Comparison of ENCODE assay signal across 8 cellular contexts in the genomic region with DNA sequence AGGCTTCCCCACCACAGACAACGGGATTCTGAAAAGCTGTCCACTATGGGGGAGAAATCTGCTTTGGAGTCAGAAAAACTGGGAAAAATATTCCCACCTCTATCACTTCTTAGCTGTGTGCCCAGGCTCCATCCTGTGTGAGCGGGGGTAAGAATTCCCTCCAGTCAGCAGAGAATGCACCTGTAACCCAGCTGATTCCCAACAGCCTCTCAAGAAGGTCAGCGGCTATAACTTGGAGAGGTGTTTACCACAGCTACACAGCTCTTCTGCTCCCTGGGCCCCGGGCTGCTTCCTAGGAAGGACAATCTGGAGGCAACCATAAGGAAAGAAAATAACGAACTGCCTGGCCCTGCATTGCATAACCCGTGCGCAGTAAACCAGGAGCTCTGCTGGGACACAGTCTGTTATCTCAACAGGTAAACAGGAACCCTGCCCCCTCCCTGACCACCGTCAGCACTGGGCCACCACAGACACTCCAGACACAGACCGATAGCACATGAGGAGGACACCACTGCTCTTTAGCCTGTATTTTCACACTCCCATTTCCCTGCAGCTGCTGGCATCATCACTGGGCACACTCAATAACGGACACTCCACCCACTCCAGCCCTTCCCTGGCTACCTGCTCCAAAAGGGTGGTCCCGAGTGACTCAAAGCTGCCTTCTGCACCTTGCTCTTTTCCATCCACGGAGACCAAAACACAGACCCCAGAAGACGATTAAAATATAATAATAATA. TPM values are rescaled to one million over a fixed set of nuclear protein-coding genes. Genes with fewer than 3 reads are reported as not detected.
DNase-seq lines count a peak whose midpoint lies in the region; ATAC-seq, FAIRE-seq and TF ChIP-seq lines count a peak whose summit lies in the region.

No MANE protein-coding gene starts in this region.

- H3K27ac ChIP-seq in A673 (ENCODE audit: low read depth, low read length, poor library complexity, severe bottlenecking), result peak overlapping the region; percentile 26
- peak overlapping the region; percentile 88 for H3K27ac ChIP-seq in HUES48 (ENCODE audit: low read depth, low read length)
- H3K27ac ChIP-seq in K562 (ENCODE audit: extremely low read depth, low read depth, low read length), result peak overlapping the region; percentile 74
- H3K27ac ChIP-seq in lower lobe of right lung, result peak overlapping the region; percentile 95
- H3K27ac ChIP-seq in upper lobe of left lung, result peak overlapping the region; percentile 95 to 98 (median 96)

- peak overlapping the region; percentile 87 for H3K4me2 ChIP-seq in K562 (ENCODE audit: insufficient read depth, low read length)

- 25% methylated on average over 12 of the region's 13 CpGs for WGBS in K562 (ENCODE audit: insufficient coverage, low coverage, missing lambda C conversion rate)
- 9 to 14% methylated on average over 11 to 13 of the region's 13 CpGs for WGBS in upper lobe of left lung, 2 donors

- peaks cover 15% of the 10 kb centered on the region; the same call in 2 of the 3 replicates for H3K79me2 ChIP-seq in K562 (ENCODE audit: control insufficient read depth, insufficient read depth, low read length)

- TF ChIP-seq RAD21 in K562 (CRISPR knock-in tag; conservative IDR thresholded peaks at IDR 0.05 in 1 of 2, IDR thresholded peaks at IDR 0.05 in 1 of 2), result no peak

- no peaks in the 10 kb centered on the region for H3K36me3 ChIP-seq in A673 (ENCODE audit: insufficient read depth, low read length, poor library complexity, severe bottlenecking)
- H3K36me3 ChIP-seq in HUES48 (ENCODE audit: control insufficient read depth, insufficient read depth, low read length), result no peaks in the 10 kb centered on the region
- H3K36me3 ChIP-seq in K562 (ENCODE audit: control insufficient read depth, insufficient read depth, low read length), result no peaks in the 10 kb centered on the region
- peaks cover 15% of the 10 kb centered on the region for H3K36me3 ChIP-seq in lower lobe of right lung
- peaks cover 0 to 22% (median 4%) of the 10 kb centered on the region in 4 donors for H3K36me3 ChIP-seq in upper lobe of left lung

- peak overlapping the region; percentile 54 for H3K9ac ChIP-seq in HUES48 (ENCODE audit: low read depth, low read length)
- peak overlapping the region; percentile 58 to 87; a peak in 3 of 4 replicates for H3K9ac ChIP-seq in K562 (ENCODE audit: insufficient read depth in 1 of 2, low read depth in 2 of 2, low read length in 2 of 2)

- H3K4me1 ChIP-seq in A673 (ENCODE audit: insufficient read depth, low read length, poor library complexity, severe bottlenecking) (peaks cover 4% of the 10 kb centered on the region), HUES48 (ENCODE audit: control insufficient read depth, insufficient read depth, low read length) (peaks cover 45% of the 10 kb centered on the region), K562 (replicated peaks in 1 of 2; ENCODE audit: control insufficient read depth in 2 of 2, insufficient read depth in 2 of 2, low read length in 2 of 2) (peaks cover 22 to 30% of the 10 kb centered on the region in 2 experiments), lower lobe of right lung (peaks cover 58% of the 10 kb centered on the region), upper lobe of left lung (peaks cover 46 to 73% (median 53%) of the 10 kb centered on the region in 4 donors)

- CTCF ChIA-PET in A673 (lab: Charles Lee), result no interaction called here
- CTCF ChIA-PET in K562 (lab: Yijun Ruan, JAX; ENCODE audit: low intra/inter-chr PET ratio), result no interaction called here

- DNase-seq in A673 (ENCODE audit: low spot score) (no peak), K562 (ENCODE audit: extremely low read depth in 1 of 4, low spot score in 3 of 4) (peak in 2 of 4 experiments; percentile 33 to 54), lower lobe of right lung (peak; percentile 49), upper lobe of left lung (peak in 1 of 2 donors; percentile 65), UCSD-AML1 (lab: John Stamatoyannopoulos, UW; ENCODE audit: unreplicated experiment) (no peak)
- DNase-seq in activated CD8-positive, alpha-beta memory T cell treated with anti-CD3 and anti-CD28 coated beads, Interleukin-2, amount 50 U/mL, for 48 hours, result no peak

- TF ChIP-seq CTCF in A673 (conservative IDR thresholded peaks at IDR 0.05; ENCODE audit: low read depth, low read length) (no peak), K562 (IDR thresholded peaks at IDR 0.05 in 2 of 3, conservative IDR thresholded peaks at IDR 0.05 in 1 of 3; ENCODE audit: insufficient read depth in 2 of 3, low read depth in 1 of 3, low read length in 3 of 3) (no peak), lower lobe of right lung (IDR thresholded peaks at IDR 0.05) (no peak), upper lobe of left lung (IDR thresholded peaks at IDR 0.05) (no peak)

- H3K27me3 ChIP-seq in A673 (replicated peaks; ENCODE audit: insufficient read depth, low read depth, low read length, poor library complexity) (no peaks in the 10 kb centered on the region), HUES48 (ENCODE audit: control insufficient read depth, insufficient read depth, low read length) (no peaks in the 10 kb centered on the region), K562 (ENCODE audit: control insufficient read depth in 2 of 2, insufficient read depth in 2 of 2, low read length in 2 of 2) (no peaks in the 10 kb centered on the region), lower lobe of right lung (ENCODE audit: low read depth) (no peaks in the 10 kb centered on the region), upper lobe of left lung (no peaks in the 10 kb centered on the region)

- BruUV-seq in A673 (replicated peaks; lab: Mats Ljungman, UMichigan), result no TSS peak
- BruUV-seq in K562 (replicated peaks; lab: Mats Ljungman, UMichigan), result no TSS peak

- peak overlapping the region; percentile 53 for H3K4me3 ChIP-seq in A673 (ENCODE audit: low read depth, low read length, poor library complexity, severe bottlenecking)
- H3K4me3 ChIP-seq in HUES48 (ENCODE audit: low read depth, low read length), result peak overlapping the region; percentile 95
- H3K4me3 ChIP-seq in K562, result peak overlapping the region; percentile 58
- peak overlapping the region; percentile 89 for H3K4me3 ChIP-seq in lower lobe of right lung
- H3K4me3 ChIP-seq in upper lobe of left lung, result peak overlapping the region; percentile 3 to 91 (median 76)

- intact Hi-C loops in A673 (cut with micrococcal nuclease; ENCODE audit: unreplicated experiment), result no loop called here
- intact Hi-C loops in K562 (cut with micrococcal nuclease), result no loop called here
- intact Hi-C loops in lower lobe of right lung (cut with DNase I), result no loop called here

- POLR2A ChIA-PET in A673 (lab: Charles Lee; ENCODE audit: low non-redundant PET) (no interaction called here), K562 (lab: Yijun Ruan, JAX) (interaction anchor here (0.7 to 1.0 kb wide), 4 partner anchors 9 to 164 kb away, joined by 3 to 5 read pairs (median 4); a partner anchor contains a TSS)

- H3K9me3 ChIP-seq in A673 (ENCODE audit: low read depth, low read length, poor library complexity, severe bottlenecking) (no peaks in the 10 kb centered on the region), HUES48 (ENCODE audit: control insufficient read depth, insufficient read depth, low read length) (no peaks in the 10 kb centered on the region), K562 (replicated peaks; ENCODE audit: control insufficient read depth, insufficient read depth, low read depth, low read length) (no peaks in the 10 kb centered on the region), lower lobe of right lung (no peaks in the 10 kb centered on the region), upper lobe of left lung (no peaks in the 10 kb centered on the region)

- no peaks in the 10 kb centered on the region for H3K9me1 ChIP-seq in K562 (ENCODE audit: control insufficient read depth, insufficient read depth, low read length)

- TF ChIP-seq EP300 in K562 (IDR thresholded peaks at IDR 0.05; ENCODE audit: low read length) (peak; percentile 46; the same call in 1 of the 2 replicates), upper lobe of left lung (IDR thresholded peaks at IDR 0.05) (peak in 1 of 4 donors; percentile 49)

- ATAC-seq in K562 (peak; percentile 25), lower lobe of right lung (no peak), upper lobe of left lung (ENCODE audit: low FRiP score in 2 of 2) (no peak), GM18858 (IDR thresholded peaks at IDR 0.05; ENCODE audit: unreplicated experiment) (no peak)

- in situ Hi-C loops in K562 (cut with MboI), result no loop called here

- TF ChIP-seq POLR2A in K562 (conservative IDR thresholded peaks at IDR 0.05) (no peak), upper lobe of left lung (IDR thresholded peaks at IDR 0.05) (no peak)

- no peak for FAIRE-seq in K562 (lab: Jason Lieb, UNC)

- no peaks in the 10 kb centered on the region for H4K20me1 ChIP-seq in K562 (replicated peaks; ENCODE audit: control insufficient read depth, insufficient read depth, low read length)

- H2AFZ ChIP-seq in K562 (ENCODE audit: low read depth, low read length), result no peak overlapping the region

RNA-seq across cellular contexts. Expression of a gene that starts 2.1 kb away (rescaled TPM):
- total RNA-seq in A673 (2021), result 2.9 and 7.3 TPM in 2 replicates
- 1.8 and 11.3 TPM in 2 replicates for total RNA-seq in K562 (2011; cell fraction: chromatin; rRNA removed; ENCODE audit: low replicate concordance)
- total RNA-seq in K562 (2011; cell fraction: nucleolus; rRNA removed), result 6.7 and 7.5 TPM in 2 replicates
- 4.0 and 6.0 TPM in 2 replicates for total RNA-seq in K562 (2011; cell fraction: nucleoplasm; rRNA removed)
- 3.2 and 4.1 TPM in 2 replicates for total RNA-seq in K562 (2014; rRNA removed)
- total RNA-seq in K562 (2014; rRNA removed; fragmentation: Illumina TruSeq; extraction: Trizol), result not detected in 2 replicates
- 0.57 and 1.1 TPM in 2 replicates for total RNA-seq in K562 (2015; rRNA removed; fragmentation: Illumina TruSeq; extraction: Trizol)
- total RNA-seq in K562 (2021), result 5.4 and 6.8 TPM in 2 replicates
- 1.7 and 2.5 TPM in 2 replicates for polyA plus RNA-seq in K562 (2011; rRNA removed)
- polyA plus RNA-seq in K562 (2011; cell fraction: cytosol; rRNA removed), result 2.9 and 5.1 TPM in 2 replicates
- 9.6 and 11.4 TPM in 2 replicates for polyA plus RNA-seq in K562 (2011; cell fraction: nucleus; rRNA removed)
- 2.9 and 15.6 TPM in 2 replicates for polyA plus RNA-seq in K562 (2012)
- 1.4 TPM in 1 of 2 replicates, not detected in the other for polyA plus RNA-seq in K562 (2014; fragmentation: Illumina TruSeq; extraction: Trizol)
- polyA plus RNA-seq in K562 (2014; fragmentation: Nextera tagmentation; extraction: Ambion mirVana), result under 1 TPM; 0.04 to 0.07 TPM
- polyA plus RNA-seq in K562 (2014; rRNA removed), result 2.9 and 3.8 TPM in 2 replicates
- 0.24 and 0.88 TPM in 2 replicates for polyA minus RNA-seq in K562 (2011; rRNA and poly(A)+ RNA removed)
- polyA minus RNA-seq in K562 (2011; cell fraction: cytosol; rRNA and poly(A)+ RNA removed), result 1.5 and 2.3 TPM in 2 replicates
- polyA minus RNA-seq in K562 (2011; cell fraction: nucleus; rRNA and poly(A)+ RNA removed), result 2.8 and 3.2 TPM in 2 replicates
- total RNA-seq in lower lobe of right lung, result 29.9 TPM
- total RNA-seq in upper lobe of left lung, result 10 to 100 TPM; 19.0 to 54.2 (median 34.0) TPM

RNA-seq across cellular contexts. Expression of a gene that starts 41.3 kb away (rescaled TPM):
- 46.2 and 49.8 TPM in 2 replicates for total RNA-seq in A673 (2021)
- 6.4 and 9.0 TPM in 2 replicates for total RNA-seq in K562 (2011; cell fraction: chromatin; rRNA removed; ENCODE audit: low replicate concordance)
- 3.6 and 4.8 TPM in 2 replicates for total RNA-seq in K562 (2011; cell fraction: nucleolus; rRNA removed)
- 5.1 and 7.9 TPM in 2 replicates for total RNA-seq in K562 (2011; cell fraction: nucleoplasm; rRNA removed)
- total RNA-seq in K562 (2014; rRNA removed), result 30.1 and 31.6 TPM in 2 replicates
- 37.7 and 45.3 TPM in 2 replicates for total RNA-seq in K562 (2014; rRNA removed; fragmentation: Illumina TruSeq; extraction: Trizol)
- 32.8 and 39.0 TPM in 2 replicates for total RNA-seq in K562 (2015; rRNA removed; fragmentation: Illumina TruSeq; extraction: Trizol)
- 26.1 and 29.6 TPM in 2 replicates for total RNA-seq in K562 (2021)
- polyA plus RNA-seq in K562 (2011; rRNA removed), result 27.8 and 32.9 TPM in 2 replicates
- 42.7 and 44.7 TPM in 2 replicates for polyA plus RNA-seq in K562 (2011; cell fraction: cytosol; rRNA removed)
- polyA plus RNA-seq in K562 (2011; cell fraction: nucleus; rRNA removed), result 5.8 and 6.4 TPM in 2 replicates
- 27.8 and 32.1 TPM in 2 replicates for polyA plus RNA-seq in K562 (2012)
- polyA plus RNA-seq in K562 (2014; fragmentation: Illumina TruSeq; extraction: Trizol), result 22.4 and 27.0 TPM in 2 replicates
- 10 to 100 TPM; 41.9 to 50.0 TPM for polyA plus RNA-seq in K562 (2014; fragmentation: Nextera tagmentation; extraction: Ambion mirVana)
- 23.4 and 23.5 TPM in 2 replicates for polyA plus RNA-seq in K562 (2014; rRNA removed)
- polyA minus RNA-seq in K562 (2011; rRNA and poly(A)+ RNA removed), result 18.0 and 19.9 TPM in 2 replicates
- polyA minus RNA-seq in K562 (2011; cell fraction: cytosol; rRNA and poly(A)+ RNA removed), result 12.8 and 16.4 TPM in 2 replicates
- 5.4 and 6.1 TPM in 2 replicates for polyA minus RNA-seq in K562 (2011; cell fraction: nucleus; rRNA and poly(A)+ RNA removed)
- 31.0 TPM for total RNA-seq in lower lobe of right lung
- total RNA-seq in upper lobe of left lung, result 10 to 100 TPM; 14.2 to 34.8 (median 19.6) TPM

RNA-seq across cellular contexts. Expression of a gene that starts 59.0 kb away (rescaled TPM):
- not detected in 2 replicates for total RNA-seq in A673 (2021)
- total RNA-seq in K562 (2011; cell fraction: chromatin; rRNA removed; ENCODE audit: low replicate concordance), result not detected in 2 replicates
- not detected in 2 replicates for total RNA-seq in K562 (2011; cell fraction: nucleolus; rRNA removed)
- not detected in 2 replicates for total RNA-seq in K562 (2011; cell fraction: nucleoplasm; rRNA removed)
- not detected in 2 replicates for total RNA-seq in K562 (2014; rRNA removed)
- not detected in 2 replicates for total RNA-seq in K562 (2014; rRNA removed; fragmentation: Illumina TruSeq; extraction: Trizol)
- not detected in 2 replicates for total RNA-seq in K562 (2015; rRNA removed; fragmentation: Illumina TruSeq; extraction: Trizol)
- total RNA-seq in K562 (2021), result not detected in 2 replicates
- polyA plus RNA-seq in K562 (2011; rRNA removed), result not detected in 2 replicates
- polyA plus RNA-seq in K562 (2011; cell fraction: cytosol; rRNA removed), result 0.07 TPM in 1 of 2 replicates, not detected in the other
- not detected in 2 replicates for polyA plus RNA-seq in K562 (2011; cell fraction: nucleus; rRNA removed)
- not detected in 2 replicates for polyA plus RNA-seq in K562 (2012)
- polyA plus RNA-seq in K562 (2014; fragmentation: Illumina TruSeq; extraction: Trizol), result not detected in 2 replicates
- not detected for polyA plus RNA-seq in K562 (2014; fragmentation: Nextera tagmentation; extraction: Ambion mirVana)
- not detected in 2 replicates for polyA plus RNA-seq in K562 (2014; rRNA removed)
- polyA minus RNA-seq in K562 (2011; rRNA and poly(A)+ RNA removed), result not detected in 2 replicates
- polyA minus RNA-seq in K562 (2011; cell fraction: cytosol; rRNA and poly(A)+ RNA removed), result not detected in 2 replicates
- polyA minus RNA-seq in K562 (2011; cell fraction: nucleus; rRNA and poly(A)+ RNA removed), result not detected in 2 replicates
- 2.6 TPM for total RNA-seq in lower lobe of right lung
- 10 to 100 TPM in 1 of 6 donors, 1 to 10 TPM in 2, under 1 TPM in 2, not detected in 1; 0.47 to 12.0 (median 4.3) TPM for total RNA-seq in upper lobe of left lung

Comparison
In these comparisons a context has a peak if more than half of its experiments do, and no peak if none do; other contexts are left out.
1. H3K27ac ChIP-seq: peak in every context shown above with its lines; median percentile 96 in upper lobe of left lung; 95 in lower lobe of right lung; 88 in HUES48; 74 in K562; 26 in A673.